ENCODE assay signal across 8 cellular contexts in genomic region chr4:82372502-82372873, GRCh38. TPM values are rescaled to one million over a fixed set of nuclear protein-coding genes. Genes with fewer than 3 reads are reported as not detected.
DNase-seq lines count a peak whose midpoint lies in the region; ATAC-seq and TF ChIP-seq lines count a peak whose summit lies in the region.

No MANE protein-coding gene starts in this region.

- CTCF ChIA-PET in HEK293T (lab: Yijun Ruan, JAX): no interaction called here

- intact Hi-C loops in sigmoid colon (cut with DNase I): loop anchor here (5.0 to 10.0 kb wide), 5 partner anchors 90 to 1338 kb away; partner anchors contain the start of genes BMP3, HELQ, MRPS18C and SCD5

- H3K27me3 ChIP-seq in RWPE2 (ENCODE audit: insufficient read depth, poor library complexity, severe bottlenecking) (no peaks in the 10 kb centered on the region), iPS DF 6.9 (ENCODE audit: control insufficient read depth, insufficient read depth, low read length) (no peaks in the 10 kb centered on the region), sigmoid colon (no peaks in the 10 kb centered on the region)

- POLR2A ChIA-PET in HEK293T (lab: Yijun Ruan, JAX): interaction anchor here (0.6 to 1.2 kb wide), 3 partner anchors 10 to 57 kb away, joined by 3 to 6 read pairs (median 3); no protein-coding TSS in a partner anchor

- no CpG with 5 or more reads among the region's 13 CpGs for WGBS in iPS DF 6.9 (ENCODE audit: insufficient coverage, insufficient read length)
- 0% methylated on average over 13 of the region's 13 CpGs for WGBS in sigmoid colon, 2 donors

- TF ChIP-seq EP300 in sigmoid colon (IDR thresholded peaks at IDR 0.05): no peak

- peak; percentile 24 for DNase-seq in AG20443 (ENCODE audit: low spot score)
- peak; percentile 21 for DNase-seq in HEK293T (ENCODE audit: extremely low spot score)
- no peak for DNase-seq in RWPE2 (ENCODE audit: low spot score)
- peak in 30 of 56 donors; percentile 2 to 38 (median 19) for DNase-seq in amygdala (lab: John Stamatoyannopoulos, UW)
- DNase-seq in iPS DF 6.9 (ENCODE audit: low read depth, low spot score): no peak
- peak; percentile 68 for DNase-seq in sigmoid colon

- TF ChIP-seq POLR2A in sigmoid colon (IDR thresholded peaks at IDR 0.05): no peak

- H3K4me3 ChIP-seq in RWPE2 (ENCODE audit: severe bottlenecking): peak overlapping the region; percentile 89
- H3K4me3 ChIP-seq in iPS DF 6.9 (ENCODE audit: low read length): peak overlapping the region; percentile 88
- H3K4me3 ChIP-seq in sigmoid colon: peak overlapping the region; percentile 97 to 99 (median 98)

- peak overlapping the region; percentile 94 for H3K27ac ChIP-seq in RWPE2 (ENCODE audit: poor library complexity, severe bottlenecking)
- no peak overlapping the region for H3K27ac ChIP-seq in iPS DF 6.9 (ENCODE audit: low read length)
- H3K27ac ChIP-seq in sigmoid colon: peak overlapping the region; percentile 99 to 100 (median 100)

- no peak for ATAC-seq in RWPE2 (ENCODE audit: low read depth)
- no peak for ATAC-seq in HG03175 (IDR thresholded peaks at IDR 0.05; ENCODE audit: unreplicated experiment)
- no peak for ATAC-seq in HG02763 (IDR thresholded peaks at IDR 0.05; ENCODE audit: unreplicated experiment)

- H3K36me3 ChIP-seq in RWPE2 (ENCODE audit: low read depth): peaks cover 56% of the 10 kb centered on the region
- H3K36me3 ChIP-seq in iPS DF 6.9 (ENCODE audit: control insufficient read depth, insufficient read depth, low read length): peaks cover 5% of the 10 kb centered on the region; the same call in 1 of the 2 replicates
- H3K36me3 ChIP-seq in sigmoid colon: peaks cover 0 to 6% (median 0%) of the 10 kb centered on the region in 4 donors

- H3K9me3 ChIP-seq in RWPE2 (ENCODE audit: severe bottlenecking) (no peaks in the 10 kb centered on the region), iPS DF 6.9 (ENCODE audit: control insufficient read depth, insufficient read depth, low read length) (no peaks in the 10 kb centered on the region), sigmoid colon (no peaks in the 10 kb centered on the region)

- TF ChIP-seq CTCF in RWPE2 (IDR thresholded peaks at IDR 0.05; ENCODE audit: poor library complexity, severe bottlenecking) (no peak), sigmoid colon (IDR thresholded peaks at IDR 0.05) (no peak)

- H3K4me1 ChIP-seq in RWPE2 (ENCODE audit: insufficient read depth, poor library complexity, severe bottlenecking) (peaks cover 37% of the 10 kb centered on the region), iPS DF 6.9 (ENCODE audit: control insufficient read depth, insufficient read depth, low read length) (no peaks in the 10 kb centered on the region), sigmoid colon (peaks cover 0 to 64% (median 60%) of the 10 kb centered on the region in 4 donors)

TF ChIP-seq in HEK293T, 16 proteins besides CTCF, POLR2A, EP300 and RAD21:
- TF ChIP-seq FOXM1 (IDR thresholded peaks at IDR 0.05; ENCODE audit: borderline replicate concordance) (no peak), ARNT (IDR thresholded peaks at IDR 0.05) (no peak), ELF4 (IDR thresholded peaks at IDR 0.05) (no peak), FOXK2 (IDR thresholded peaks at IDR 0.05) (no peak)

RNA-seq across cellular contexts. Expression of gene HNRNPD, which starts 1.3 kb away (rescaled TPM):
- 100 to 1,000 TPM in 1 of 4 donors, 10 to 100 TPM in 3; 64.6 to 124 (median 78.0) TPM for total RNA-seq in sigmoid colon
- polyA plus RNA-seq in sigmoid colon: 100 to 1,000 TPM in 1 of 3 donors, 10 to 100 TPM in 2; 80.9 to 193 (median 94.3) TPM

RNA-seq across cellular contexts. Expression of gene HNRNPDL, which starts 57.8 kb away (rescaled TPM):
- 100 to 1,000 TPM; 157 to 253 (median 194) TPM for total RNA-seq in sigmoid colon
- polyA plus RNA-seq in sigmoid colon: 100 to 1,000 TPM in 2 of 3 donors, 10 to 100 TPM in 1; 70.5 to 187 (median 129) TPM

RNA-seq across cellular contexts. Expression of gene ENOPH1, which starts 57.9 kb away (rescaled TPM):
- 10 to 100 TPM; 15.5 to 21.8 (median 18.9) TPM for total RNA-seq in sigmoid colon
- 10 to 100 TPM; 22.2 to 31.9 (median 26.4) TPM for polyA plus RNA-seq in sigmoid colon

Comparison
In these comparisons a context has a peak if more than half of its experiments do, and no peak if none do; other contexts are left out.
1. DNase-seq: peak in AG20443 (single experiment), HEK293T (single experiment), amygdala (30 of 56) and sigmoid colon (single experiment); none in RWPE2 (single experiment) and iPS DF 6.9 (single experiment).
2. Peak in every context shown above with its lines, with median percentiles within 50 percentile points of each other: H3K4me3 ChIP-seq.